ENCODE assay signal across 8 cellular contexts in genomic region chr14:74762917-74763802, GRCh38. TPM values are rescaled to one million over a fixed set of nuclear protein-coding genes. Genes with fewer than 3 reads are reported as not detected.
DNase-seq lines count a peak whose midpoint lies in the region; ATAC-seq and TF ChIP-seq lines count a peak whose summit lies in the region.

A gene with protein sequence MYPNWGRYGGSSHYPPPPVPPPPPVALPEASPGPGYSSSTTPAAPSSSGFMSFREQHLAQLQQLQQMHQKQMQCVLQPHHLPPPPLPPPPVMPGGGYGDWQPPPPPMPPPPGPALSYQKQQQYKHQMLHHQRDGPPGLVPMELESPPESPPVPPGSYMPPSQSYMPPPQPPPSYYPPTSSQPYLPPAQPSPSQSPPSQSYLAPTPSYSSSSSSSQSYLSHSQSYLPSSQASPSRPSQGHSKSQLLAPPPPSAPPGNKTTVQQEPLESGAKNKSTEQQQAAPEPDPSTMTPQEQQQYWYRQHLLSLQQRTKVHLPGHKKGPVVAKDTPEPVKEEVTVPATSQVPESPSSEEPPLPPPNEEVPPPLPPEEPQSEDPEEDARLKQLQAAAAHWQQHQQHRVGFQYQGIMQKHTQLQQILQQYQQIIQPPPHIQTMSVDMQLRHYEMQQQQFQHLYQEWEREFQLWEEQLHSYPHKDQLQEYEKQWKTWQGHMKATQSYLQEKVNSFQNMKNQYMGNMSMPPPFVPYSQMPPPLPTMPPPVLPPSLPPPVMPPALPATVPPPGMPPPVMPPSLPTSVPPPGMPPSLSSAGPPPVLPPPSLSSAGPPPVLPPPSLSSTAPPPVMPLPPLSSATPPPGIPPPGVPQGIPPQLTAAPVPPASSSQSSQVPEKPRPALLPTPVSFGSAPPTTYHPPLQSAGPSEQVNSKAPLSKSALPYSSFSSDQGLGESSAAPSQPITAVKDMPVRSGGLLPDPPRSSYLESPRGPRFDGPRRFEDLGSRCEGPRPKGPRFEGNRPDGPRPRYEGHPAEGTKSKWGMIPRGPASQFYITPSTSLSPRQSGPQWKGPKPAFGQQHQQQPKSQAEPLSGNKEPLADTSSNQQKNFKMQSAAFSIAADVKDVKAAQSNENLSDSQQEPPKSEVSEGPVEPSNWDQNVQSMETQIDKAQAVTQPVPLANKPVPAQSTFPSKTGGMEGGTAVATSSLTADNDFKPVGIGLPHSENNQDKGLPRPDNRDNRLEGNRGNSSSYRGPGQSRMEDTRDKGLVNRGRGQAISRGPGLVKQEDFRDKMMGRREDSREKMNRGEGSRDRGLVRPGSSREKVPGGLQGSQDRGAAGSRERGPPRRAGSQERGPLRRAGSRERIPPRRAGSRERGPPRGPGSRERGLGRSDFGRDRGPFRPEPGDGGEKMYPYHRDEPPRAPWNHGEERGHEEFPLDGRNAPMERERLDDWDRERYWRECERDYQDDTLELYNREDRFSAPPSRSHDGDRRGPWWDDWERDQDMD (N-terminal part only) (plus strand): TSS chr14:74763316. CDS start chr14:74763490, 174 bp downstream.

- H3K4me3 ChIP-seq in OCI-LY7 (ENCODE audit: low read depth, low read length, poor library complexity, severe bottlenecking) (peak within 1 kb of the TSS; percentile 95), mononuclear cell (ENCODE audit: low read length) (peak within 1 kb of the TSS; percentile 88)

- peak within 1 kb of the TSS; percentile 99 for H2AFZ ChIP-seq in OCI-LY7 (ENCODE audit: low read length)

- H4K20me1 ChIP-seq in OCI-LY7 (ENCODE audit: insufficient read depth, low read length) = peaks cover 34% of the 10 kb centered on the region

- H3K27me3 ChIP-seq in mononuclear cell (ENCODE audit: insufficient read depth, low read length) = no peaks in the 10 kb centered on the region

- DNase-seq in DMS 273 (lab: John Stamatoyannopoulos, UW; ENCODE audit: unreplicated experiment) = peak; percentile 99
- DNase-seq in HuH-7.5 (ENCODE audit: low spot score) = peak; percentile 74
- DNase-seq in OCI-LY7 (ENCODE audit: low spot score) = peak; percentile 98
- DNase-seq in activated T-cell treated with anti-CD3 and anti-CD28 coated beads for 24 hours (ENCODE audit: low read depth) = peak; percentile 92
- peak; percentile 84 for DNase-seq in epidermal melanocyte (ENCODE audit: insufficient read length, low spot score)
- peak; percentile 83 for DNase-seq in stimulated activated CD8-positive, alpha-beta memory T cell treated with anti-CD3 and anti-CD28 coated beads, Interleukin-4, amount 100 ng/mL, for 24 hours (ENCODE audit: low read depth)

- H3K4me1 ChIP-seq in OCI-LY7 (ENCODE audit: insufficient read depth, low read length, poor library complexity, severe bottlenecking) = peaks cover 39% of the 10 kb centered on the region
- peaks cover 48% of the 10 kb centered on the region for H3K4me1 ChIP-seq in mononuclear cell (ENCODE audit: insufficient read depth, low read length)

- TF ChIP-seq CTCF in OCI-LY7 (conservative IDR thresholded peaks at IDR 0.05; ENCODE audit: low read length) = peak; percentile 81

- H3K27ac ChIP-seq in OCI-LY7 (ENCODE audit: low read depth, low read length, poor library complexity, severe bottlenecking) = peak within 1 kb of the TSS; percentile 72

- peak; percentile 95 for ATAC-seq in GM21515 (IDR thresholded peaks at IDR 0.05; ENCODE audit: unreplicated experiment)

- H3K9me3 ChIP-seq in OCI-LY7 (ENCODE audit: low read length) = no peaks in the 10 kb centered on the region
- H3K9me3 ChIP-seq in mononuclear cell (ENCODE audit: low read depth, low read length) = no peaks in the 10 kb centered on the region

- POLR2A ChIA-PET in OCI-LY7 (lab: Charles Lee) = interaction anchor here (0.6 to 1.8 kb wide), 16 partner anchors 8 to 105 kb away, joined by 3 to 11 read pairs (median 4); no protein-coding TSS in a partner anchor

- intact Hi-C loops in OCI-LY7 (cut with micrococcal nuclease; ENCODE audit: unreplicated experiment) = loop anchor here (1.0 to 2.0 kb wide), 2 partner anchors 78 to 154 kb away; no protein-coding TSS in a partner anchor

- no peaks in the 10 kb centered on the region for H3K9me2 ChIP-seq in OCI-LY7 (ENCODE audit: insufficient read depth, low read length)

- peak within 1 kb of the TSS; percentile 98 for H3K4me2 ChIP-seq in OCI-LY7 (ENCODE audit: low read length)

- peaks cover 30% of the 10 kb centered on the region for H3K36me3 ChIP-seq in OCI-LY7 (ENCODE audit: insufficient read depth, low read length)

- no TSS peak for BruUV-seq in OCI-LY7 (replicated peaks; lab: Mats Ljungman, UMichigan)

- CTCF ChIA-PET in OCI-LY7 (lab: Charles Lee; ENCODE audit: unreplicated experiment) = interaction anchor here (0.6 kb wide), 1 partner anchor 304 kb away, joined by 3 read pairs; no protein-coding TSS in a partner anchor

- peaks cover 55% of the 10 kb centered on the region for H3K79me2 ChIP-seq in OCI-LY7 (ENCODE audit: insufficient read depth, low read depth, low read length)

RNA-seq across cellular contexts. Expression of the gene that starts here (rescaled TPM):
- total RNA-seq in OCI-LY7 (2014; rRNA removed; shearing (Covaris generic)) = 45.2 and 54.3 TPM in 2 replicates
- total RNA-seq in OCI-LY7 (2022) (101 and 110 TPM in 2 replicates), mononuclear cell (84.7 TPM)

Comparison
In these comparisons a context has a peak if more than half of its experiments do, and no peak if none do; other contexts are left out.
1. Peak in every context shown above with its lines: DNase-seq, ATAC-seq, H3K4me3 ChIP-seq and H3K27ac ChIP-seq.